21 cellular contexts compared by ENCODE assay signal in the genomic region with DNA sequence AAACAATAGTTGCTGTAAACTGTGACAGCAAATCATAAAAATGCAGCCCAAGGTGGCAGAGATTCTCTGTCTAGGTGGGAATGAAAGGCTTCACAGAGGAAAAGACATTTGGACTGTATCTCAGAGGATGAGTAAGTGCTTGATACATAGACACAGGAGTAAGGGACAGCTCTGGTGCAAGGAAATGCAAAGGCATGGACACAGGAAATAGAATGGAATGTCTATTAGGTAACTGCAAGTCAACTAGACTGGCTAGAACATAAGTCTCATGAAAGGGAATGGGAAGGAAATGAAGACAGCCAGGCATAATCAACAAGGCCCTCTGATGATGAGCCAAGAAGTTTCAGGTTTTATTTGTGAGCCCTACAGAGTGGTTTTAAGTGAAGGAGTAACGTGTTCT.
DNase-seq lines count a peak whose midpoint lies in the region; ATAC-seq, FAIRE-seq and TF ChIP-seq lines count a peak whose summit lies in the region.
"Had no signal": no experiment of that assay in that cellular context is flagged by ENCODE, and none has a peak within 500 bp of the region (broad histone marks: within the 10 kb centered on the region; RNA-seq: fewer than 3 reads in every experiment).

No MANE protein-coding gene starts in this region.

- ATAC-seq in foreskin keratinocyte, result no peak
- ATAC-seq: activated T-cell treated with anti-CD3 and anti-CD28 coated beads, Interleukin-2, amount 50 U/mL, for 72 hours; left lung had no signal

- no peaks in the 10 kb centered on the region for H3K36me3 ChIP-seq in GM23248 (ENCODE audit: low read depth)
- H3K36me3 ChIP-seq in small intestine (ENCODE audit: control insufficient read depth in 2 of 2, insufficient read depth in 2 of 2, low read length in 2 of 2), result no peaks in the 10 kb centered on the region
- H3K36me3 ChIP-seq in testis (ENCODE audit: low read depth, missing control alignments), result no peaks in the 10 kb centered on the region
- H3K36me3 ChIP-seq: left lung, tibial nerve had no signal

- no peak overlapping the region for H3K9ac ChIP-seq in GM23248

- H3K9me2 ChIP-seq in GM23248 (ENCODE audit: insufficient read depth), result no peaks in the 10 kb centered on the region

- H3K9me3 ChIP-seq in GM23248 (ENCODE audit: low read depth) (no peaks in the 10 kb centered on the region), small intestine (ENCODE audit: control insufficient read depth, low read depth) (no peaks in the 10 kb centered on the region), testis (no peaks in the 10 kb centered on the region)
- H3K9me3 ChIP-seq: left lung, tibial nerve had no signal

- H2AFZ ChIP-seq in GM23248, result no peak overlapping the region

- H3K27me3 ChIP-seq in GM23248 (replicated peaks; ENCODE audit: insufficient read depth) (no peaks in the 10 kb centered on the region), foreskin keratinocyte (peaks cover 12% of the 10 kb centered on the region), small intestine (ENCODE audit: control insufficient read depth in 2 of 2, insufficient read depth in 2 of 2, low read length in 2 of 2) (peaks cover 0 to 2% of the 10 kb centered on the region in 2 donors), testis (no peaks in the 10 kb centered on the region)
- H3K27me3 ChIP-seq: left lung, tibial nerve had no signal

- H3K4me2 ChIP-seq in GM23248 (ENCODE audit: unreplicated experiment), result peak overlapping the region; percentile 19

- peak overlapping the region; percentile 37 for H3K27ac ChIP-seq in GM23248
- no peak overlapping the region for H3K27ac ChIP-seq in foreskin keratinocyte
- H3K27ac ChIP-seq in small intestine (ENCODE audit: low read depth in 1 of 2, low read length in 1 of 2), result no peak overlapping the region
- H3K27ac ChIP-seq in testis, result no peak overlapping the region
- H3K27ac ChIP-seq: left lung, tibial nerve had no signal

- H3K4me1 ChIP-seq in GM23248 (ENCODE audit: insufficient read depth) (peaks cover 40% of the 10 kb centered on the region), foreskin keratinocyte (no peaks in the 10 kb centered on the region), small intestine (ENCODE audit: control insufficient read depth in 2 of 2, insufficient read depth in 1 of 2, low read depth in 1 of 2, low read length in 1 of 2) (no peaks in the 10 kb centered on the region), testis (no peaks in the 10 kb centered on the region)
- H3K4me1 ChIP-seq: left lung, tibial nerve had no signal

- FAIRE-seq in small intestine (lab: Jason Lieb, UNC), result no peak
- FAIRE-seq: A204.1 had no signal

- peaks cover 31% of the 10 kb centered on the region for H3F3A ChIP-seq in GM23248 (ENCODE audit: insufficient read depth)

- DNase-seq in A172 (ENCODE audit: low spot score) (peak; percentile 43), GM23248 (peak; percentile 76), astrocyte of the hippocampus (ENCODE audit: low read depth, low spot score) (peak; percentile 12), foreskin keratinocyte (peak; percentile 17 to 29), small intestine (no peak), testis (no peak)
- DNase-seq in stimulated activated CD4-positive, alpha-beta T cell treated with anti-CD3 and anti-CD28 coated beads, Interleukin-4, amount 100 ng/mL, for 4 hours, result no peak
- no peak for DNase-seq in activated CD8-positive, alpha-beta memory T cell treated with anti-CD3 and anti-CD28 coated beads for 24 hours
- DNase-seq: activated CD4-positive, CD25-positive, alpha-beta regulatory T cell; activated naive CD8-positive, alpha-beta T cell treated with anti-CD3 and anti-CD28 coated beads for 36 hours; activated T-cell treated with anti-CD3 and anti-CD28 coated beads, Interleukin-2, amount 50 U/mL, for 72 hours; CD4-positive, alpha-beta T cell; KG1; left lung; NCI-H1092; NCI-H2081; NCI-H510A; SHP77 treated with DMSO at 0.1 percent for 48 hours; stimulated activated naive CD4-positive, alpha-beta T cell had no signal

- in situ Hi-C loops in GM23248 (cut with MboI), result no loop called here

- 68 to 74% methylated on average over 1 of the region's 1 CpG for WGBS in GM23248 (ENCODE audit: low coverage in 1 of 2, low lambda C conversion rate in 2 of 2, missing lambda C conversion rate in 2 of 2), 2 experiments
- WGBS in small intestine, 3 donors, result 41 to 68% (median 68%) methylated on average over 1 of the region's 1 CpG
- WGBS in testis, 2 donors, result 86 to 91% methylated on average over 1 of the region's 1 CpG

- H3K4me3 ChIP-seq in GM23248 (no peak overlapping the region), small intestine (ENCODE audit: low read depth in 1 of 2, low read length in 2 of 2) (no peak overlapping the region), testis (no peak overlapping the region)
- H3K4me3 ChIP-seq: left lung, tibial nerve had no signal

- no peaks in the 10 kb centered on the region for H4K20me1 ChIP-seq in GM23248 (ENCODE audit: insufficient read depth)

- TF ChIP-seq CTCF in foreskin keratinocyte (conservative IDR thresholded peaks at IDR 0.05) (no peak), testis (IDR thresholded peaks at IDR 0.05) (no peak)

- H3K79me2 ChIP-seq in GM23248 (ENCODE audit: insufficient read depth), result no peaks in the 10 kb centered on the region

- no peak for TF ChIP-seq POLR2A in testis (IDR thresholded peaks at IDR 0.05)

- intact Hi-C loops in testis (cut with DNase I; ENCODE audit: low total_unique reads), result no loop called here

Comparison
In these comparisons a context has a peak if more than half of its experiments do, and no peak if none do; other contexts are left out.
1. DNase-seq: peak in A172 (single experiment), GM23248 (single experiment), astrocyte of the hippocampus (single experiment) and foreskin keratinocyte (2 of 2); none in stimulated activated CD4-positive, alpha-beta T cell treated with anti-CD3 and anti-CD28 coated beads, Interleukin-4, amount 100 ng/mL, for 4 hours (0 of 2), activated CD8-positive, alpha-beta memory T cell treated with anti-CD3 and anti-CD28 coated beads for 24 hours (single experiment), small intestine (single experiment) and testis (single experiment).